ENCODE assay signal across 1 cellular context in the genomic region with DNA sequence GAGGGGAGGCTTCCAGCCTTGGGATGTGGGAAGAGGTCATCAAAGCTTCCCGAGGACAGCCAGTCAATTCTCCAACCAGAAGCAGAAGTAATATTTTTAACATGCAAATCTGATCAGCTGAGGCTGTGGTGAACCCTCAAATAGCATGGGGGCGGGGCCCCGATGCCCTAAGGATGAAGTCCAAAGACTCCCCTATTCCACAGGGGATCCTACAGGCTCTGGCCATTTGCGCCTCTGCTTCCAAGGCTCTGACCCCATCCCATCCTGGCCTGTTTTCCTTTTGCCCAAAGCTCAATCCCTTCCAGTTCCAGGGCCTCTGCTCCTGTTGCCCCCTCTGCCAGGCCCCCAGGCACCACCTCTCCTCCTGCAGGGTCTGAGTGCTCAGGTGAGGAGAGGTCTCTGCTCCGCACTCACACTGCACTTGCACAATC.
A peak's percentile ranks its signal among the peaks of the same experiment; 100 is the strongest.
TF ChIP-seq lines count a peak whose summit lies in the region.

No MANE protein-coding gene starts in this region.

TF ChIP-seq in GM12878, 131 proteins besides CTCF, POLR2A, EP300 and RAD21 (continued from another document and continues in another):
- TF ChIP-seq NFIC (IDR thresholded peaks at IDR 0.05; ENCODE audit: low read depth, low read length) (no peak), DPF2 (IDR thresholded peaks at IDR 0.05) (0 out of 2 replicates have a peak, but pooled peaks have one; percentile 30), BRCA1 (IDR thresholded peaks at IDR 0.05; ENCODE audit: low read depth, low read length) (no peak), ZNF217 (IDR thresholded peaks at IDR 0.05) (0 out of 2 replicates have a peak, but pooled peaks have one; percentile 24), CHD2 (IDR thresholded peaks at IDR 0.05; ENCODE audit: borderline replicate concordance, low read depth, low read length) (no peak), SP1 (IDR thresholded peaks at IDR 0.05; ENCODE audit: low read depth, low read length) (no peak), ATF7 (IDR thresholded peaks at IDR 0.05; ENCODE audit: low read depth) (no peak), TCF7 (IDR thresholded peaks at IDR 0.05; ENCODE audit: borderline replicate concordance) (no peak), ZNF207 (IDR thresholded peaks at IDR 0.05; ENCODE audit: borderline replicate concordance) (no peak; the same call in 1 of the 2 replicates), WRNIP1 (IDR thresholded peaks at IDR 0.05; ENCODE audit: borderline replicate concordance, low read depth, low read length) (no peak), RCOR1 (conservative IDR thresholded peaks at IDR 0.05; ENCODE audit: low read depth, low read length) (no peak), BACH1 (IDR thresholded peaks at IDR 0.05; ENCODE audit: borderline replicate concordance) (no peak), TARDBP (IDR thresholded peaks at IDR 0.05; ENCODE audit: borderline replicate concordance) (no peak), ETV6 (conservative IDR thresholded peaks at IDR 0.05 in 1 of 2, IDR thresholded peaks at IDR 0.05 in 1 of 2; ENCODE audit: borderline replicate concordance in 1 of 2, low read depth in 1 of 2) (0 out of 4 replicates have a peak, but pooled peaks of 1 of the 2 experiments have one; percentile 27), SMAD1 (IDR thresholded peaks at IDR 0.05; ENCODE audit: low read depth, partially characterized antibody) (no peak), HDAC2 (IDR thresholded peaks at IDR 0.05) (no peak), MXI1 (IDR thresholded peaks at IDR 0.05; ENCODE audit: low read depth, low read length) (no peak), KAT2A (conservative IDR thresholded peaks at IDR 0.05; ENCODE audit: control insufficient read depth, low read depth, low read length) (no peak), NFXL1 (IDR thresholded peaks at IDR 0.05; ENCODE audit: borderline replicate concordance) (no peak), PML (IDR thresholded peaks at IDR 0.05; ENCODE audit: low read length) (no peak), POLR2AphosphoS5 (IDR thresholded peaks at IDR 0.05; ENCODE audit: low read length) (no peak), IKZF2 (IDR thresholded peaks at IDR 0.05) (peak; percentile 83 to 89), NRF1 (conservative IDR thresholded peaks at IDR 0.05; ENCODE audit: low read depth, low read length) (no peak), MTA3 (IDR thresholded peaks at IDR 0.05; ENCODE audit: borderline replicate concordance, low read length) (no peak), MEF2A (IDR thresholded peaks at IDR 0.05; ENCODE audit: insufficient read depth, low read depth, low read length) (peak; percentile 80; the same call in 1 of the 2 replicates), POLR2AphosphoS2 (IDR thresholded peaks at IDR 0.05; ENCODE audit: low read depth, low read length) (no peak), MTA2 (IDR thresholded peaks at IDR 0.05; ENCODE audit: low read depth) (peak; percentile 35; the same call in 1 of the 2 replicates), ZNF384 (IDR thresholded peaks at IDR 0.05; ENCODE audit: borderline replicate concordance, low read depth, low read length) (no peak), HCFC1 (IDR thresholded peaks at IDR 0.05; ENCODE audit: low read length) (no peak), CREB1 (IDR thresholded peaks at IDR 0.05; ENCODE audit: low read depth) (no peak), BCL11A (IDR thresholded peaks at IDR 0.05; ENCODE audit: low read depth, low read length) (no peak), RUNX3 (IDR thresholded peaks at IDR 0.05; ENCODE audit: low read length) (no peak), NFYA (IDR thresholded peaks at IDR 0.05; ENCODE audit: borderline replicate concordance, low read depth, low read length) (no peak), ZNF622 (IDR thresholded peaks at IDR 0.05) (no peak), NBN (IDR thresholded peaks at IDR 0.05) (no peak), RFX5 (IDR thresholded peaks at IDR 0.05; ENCODE audit: low read depth, low read length) (no peak), MYC (IDR thresholded peaks at IDR 0.05; ENCODE audit: insufficient read depth, insufficient read length, insufficient replicate concordance, low read length, severe bottlenecking) (no peak), SRF (IDR thresholded peaks at IDR 0.05; ENCODE audit: low read depth in 2 of 2, low read length in 2 of 2) (no peak), RB1 (IDR thresholded peaks at IDR 0.05; ENCODE audit: borderline replicate concordance) (no peak), BMI1 (IDR thresholded peaks at IDR 0.05; ENCODE audit: borderline replicate concordance) (no peak), NR2C2 (IDR thresholded peaks at IDR 0.05; ENCODE audit: borderline replicate concordance, control insufficient read depth, insufficient read length, low read depth) (no peak), PAX5 (IDR thresholded peaks at IDR 0.05; ENCODE audit: borderline replicate concordance, low read depth, low read length) (no peak), ASH2L (IDR thresholded peaks at IDR 0.05; ENCODE audit: borderline replicate concordance, low read depth) (no peak), NR2C1 (IDR thresholded peaks at IDR 0.05) (no peak), CHD1 (IDR thresholded peaks at IDR 0.05; ENCODE audit: low read depth, low read length) (no peak), ESRRA (IDR thresholded peaks at IDR 0.05; ENCODE audit: low read length) (no peak), RBBP5 (conservative IDR thresholded peaks at IDR 0.05) (no peak), ZSCAN29 (IDR thresholded peaks at IDR 0.05) (no peak), CREM (IDR thresholded peaks at IDR 0.05; ENCODE audit: low read depth) (no peak), SMC3 (IDR thresholded peaks at IDR 0.05; ENCODE audit: borderline replicate concordance, low read length) (no peak), ZNF274 (IDR thresholded peaks at IDR 0.05; ENCODE audit: insufficient read depth, insufficient read length) (no peak), JUNB (IDR thresholded peaks at IDR 0.05) (no peak), MEF2B (IDR thresholded peaks at IDR 0.05; ENCODE audit: partially characterized antibody, poor library complexity, severe bottlenecking) (peak; percentile 73)
- TF ChIP-seq, protein P1, sequence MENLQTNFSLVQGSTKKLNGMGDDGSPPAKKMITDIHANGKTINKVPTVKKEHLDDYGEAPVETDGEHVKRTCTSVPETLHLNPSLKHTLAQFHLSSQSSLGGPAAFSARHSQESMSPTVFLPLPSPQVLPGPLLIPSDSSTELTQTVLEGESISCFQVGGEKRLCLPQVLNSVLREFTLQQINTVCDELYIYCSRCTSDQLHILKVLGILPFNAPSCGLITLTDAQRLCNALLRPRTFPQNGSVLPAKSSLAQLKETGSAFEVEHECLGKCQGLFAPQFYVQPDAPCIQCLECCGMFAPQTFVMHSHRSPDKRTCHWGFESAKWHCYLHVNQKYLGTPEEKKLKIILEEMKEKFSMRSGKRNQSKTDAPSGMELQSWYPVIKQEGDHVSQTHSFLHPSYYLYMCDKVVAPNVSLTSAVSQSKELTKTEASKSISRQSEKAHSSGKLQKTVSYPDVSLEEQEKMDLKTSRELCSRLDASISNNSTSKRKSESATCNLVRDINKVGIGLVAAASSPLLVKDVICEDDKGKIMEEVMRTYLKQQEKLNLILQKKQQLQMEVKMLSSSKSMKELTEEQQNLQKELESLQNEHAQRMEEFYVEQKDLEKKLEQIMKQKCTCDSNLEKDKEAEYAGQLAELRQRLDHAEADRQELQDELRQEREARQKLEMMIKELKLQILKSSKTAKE (IDR thresholded peaks at IDR 0.05; ENCODE audit: low read depth, poor library complexity, severe bottlenecking) = no peak
- TF ChIP-seq, protein P2, sequence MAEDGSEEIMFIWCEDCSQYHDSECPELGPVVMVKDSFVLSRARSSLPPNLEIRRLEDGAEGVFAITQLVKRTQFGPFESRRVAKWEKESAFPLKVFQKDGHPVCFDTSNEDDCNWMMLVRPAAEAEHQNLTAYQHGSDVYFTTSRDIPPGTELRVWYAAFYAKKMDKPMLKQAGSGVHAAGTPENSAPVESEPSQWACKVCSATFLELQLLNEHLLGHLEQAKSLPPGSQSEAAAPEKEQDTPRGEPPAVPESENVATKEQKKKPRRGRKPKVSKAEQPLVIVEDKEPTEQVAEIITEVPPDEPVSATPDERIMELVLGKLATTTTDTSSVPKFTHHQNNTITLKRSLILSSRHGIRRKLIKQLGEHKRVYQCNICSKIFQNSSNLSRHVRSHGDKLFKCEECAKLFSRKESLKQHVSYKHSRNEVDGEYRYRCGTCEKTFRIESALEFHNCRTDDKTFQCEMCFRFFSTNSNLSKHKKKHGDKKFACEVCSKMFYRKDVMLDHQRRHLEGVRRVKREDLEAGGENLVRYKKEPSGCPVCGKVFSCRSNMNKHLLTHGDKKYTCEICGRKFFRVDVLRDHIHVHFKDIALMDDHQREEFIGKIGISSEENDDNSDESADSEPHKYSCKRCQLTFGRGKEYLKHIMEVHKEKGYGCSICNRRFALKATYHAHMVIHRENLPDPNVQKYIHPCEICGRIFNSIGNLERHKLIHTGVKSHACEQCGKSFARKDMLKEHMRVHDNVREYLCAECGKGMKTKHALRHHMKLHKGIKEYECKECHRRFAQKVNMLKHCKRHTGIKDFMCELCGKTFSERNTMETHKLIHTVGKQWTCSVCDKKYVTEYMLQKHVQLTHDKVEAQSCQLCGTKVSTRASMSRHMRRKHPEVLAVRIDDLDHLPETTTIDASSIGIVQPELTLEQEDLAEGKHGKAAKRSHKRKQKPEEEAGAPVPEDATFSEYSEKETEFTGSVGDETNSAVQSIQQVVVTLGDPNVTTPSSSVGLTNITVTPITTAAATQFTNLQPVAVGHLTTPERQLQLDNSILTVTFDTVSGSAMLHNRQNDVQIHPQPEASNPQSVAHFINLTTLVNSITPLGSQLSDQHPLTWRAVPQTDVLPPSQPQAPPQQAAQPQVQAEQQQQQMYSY (CRISPR knock-in tag; IDR thresholded peaks at IDR 0.05) = no peak
- TF ChIP-seq, protein P3, sequence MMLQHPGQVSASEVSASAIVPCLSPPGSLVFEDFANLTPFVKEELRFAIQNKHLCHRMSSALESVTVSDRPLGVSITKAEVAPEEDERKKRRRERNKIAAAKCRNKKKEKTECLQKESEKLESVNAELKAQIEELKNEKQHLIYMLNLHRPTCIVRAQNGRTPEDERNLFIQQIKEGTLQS (IDR thresholded peaks at IDR 0.05; ENCODE audit: borderline replicate concordance, extremely low read depth, low read depth, low read length) = no peak
- TF ChIP-seq, protein P4, sequence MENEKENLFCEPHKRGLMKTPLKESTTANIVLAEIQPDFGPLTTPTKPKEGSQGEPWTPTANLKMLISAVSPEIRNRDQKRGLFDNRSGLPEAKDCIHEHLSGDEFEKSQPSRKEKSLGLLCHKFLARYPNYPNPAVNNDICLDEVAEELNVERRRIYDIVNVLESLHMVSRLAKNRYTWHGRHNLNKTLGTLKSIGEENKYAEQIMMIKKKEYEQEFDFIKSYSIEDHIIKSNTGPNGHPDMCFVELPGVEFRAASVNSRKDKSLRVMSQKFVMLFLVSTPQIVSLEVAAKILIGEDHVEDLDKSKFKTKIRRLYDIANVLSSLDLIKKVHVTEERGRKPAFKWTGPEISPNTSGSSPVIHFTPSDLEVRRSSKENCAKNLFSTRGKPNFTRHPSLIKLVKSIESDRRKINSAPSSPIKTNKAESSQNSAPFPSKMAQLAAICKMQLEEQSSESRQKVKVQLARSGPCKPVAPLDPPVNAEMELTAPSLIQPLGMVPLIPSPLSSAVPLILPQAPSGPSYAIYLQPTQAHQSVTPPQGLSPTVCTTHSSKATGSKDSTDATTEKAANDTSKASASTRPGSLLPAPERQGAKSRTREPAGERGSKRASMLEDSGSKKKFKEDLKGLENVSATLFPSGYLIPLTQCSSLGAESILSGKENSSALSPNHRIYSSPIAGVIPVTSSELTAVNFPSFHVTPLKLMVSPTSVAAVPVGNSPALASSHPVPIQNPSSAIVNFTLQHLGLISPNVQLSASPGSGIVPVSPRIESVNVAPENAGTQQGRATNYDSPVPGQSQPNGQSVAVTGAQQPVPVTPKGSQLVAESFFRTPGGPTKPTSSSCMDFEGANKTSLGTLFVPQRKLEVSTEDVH (IDR thresholded peaks at IDR 0.05; ENCODE audit: low read depth, partially characterized antibody) = no peak
- TF ChIP-seq, protein P5, sequence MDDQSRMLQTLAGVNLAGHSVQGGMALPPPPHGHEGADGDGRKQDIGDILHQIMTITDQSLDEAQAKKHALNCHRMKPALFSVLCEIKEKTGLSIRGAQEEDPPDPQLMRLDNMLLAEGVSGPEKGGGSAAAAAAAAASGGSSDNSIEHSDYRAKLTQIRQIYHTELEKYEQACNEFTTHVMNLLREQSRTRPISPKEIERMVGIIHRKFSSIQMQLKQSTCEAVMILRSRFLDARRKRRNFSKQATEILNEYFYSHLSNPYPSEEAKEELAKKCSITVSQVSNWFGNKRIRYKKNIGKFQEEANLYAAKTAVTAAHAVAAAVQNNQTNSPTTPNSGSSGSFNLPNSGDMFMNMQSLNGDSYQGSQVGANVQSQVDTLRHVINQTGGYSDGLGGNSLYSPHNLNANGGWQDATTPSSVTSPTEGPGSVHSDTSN (IDR thresholded peaks at IDR 0.05; ENCODE audit: insufficient replicate concordance, low read depth, low read length) = no peak
- TF ChIP-seq, protein P6, sequence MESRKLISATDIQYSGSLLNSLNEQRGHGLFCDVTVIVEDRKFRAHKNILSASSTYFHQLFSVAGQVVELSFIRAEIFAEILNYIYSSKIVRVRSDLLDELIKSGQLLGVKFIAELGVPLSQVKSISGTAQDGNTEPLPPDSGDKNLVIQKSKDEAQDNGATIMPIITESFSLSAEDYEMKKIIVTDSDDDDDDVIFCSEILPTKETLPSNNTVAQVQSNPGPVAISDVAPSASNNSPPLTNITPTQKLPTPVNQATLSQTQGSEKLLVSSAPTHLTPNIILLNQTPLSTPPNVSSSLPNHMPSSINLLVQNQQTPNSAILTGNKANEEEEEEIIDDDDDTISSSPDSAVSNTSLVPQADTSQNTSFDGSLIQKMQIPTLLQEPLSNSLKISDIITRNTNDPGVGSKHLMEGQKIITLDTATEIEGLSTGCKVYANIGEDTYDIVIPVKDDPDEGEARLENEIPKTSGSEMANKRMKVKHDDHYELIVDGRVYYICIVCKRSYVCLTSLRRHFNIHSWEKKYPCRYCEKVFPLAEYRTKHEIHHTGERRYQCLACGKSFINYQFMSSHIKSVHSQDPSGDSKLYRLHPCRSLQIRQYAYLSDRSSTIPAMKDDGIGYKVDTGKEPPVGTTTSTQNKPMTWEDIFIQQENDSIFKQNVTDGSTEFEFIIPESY (IDR thresholded peaks at IDR 0.05) = no peak
- TF ChIP-seq, protein P7, sequence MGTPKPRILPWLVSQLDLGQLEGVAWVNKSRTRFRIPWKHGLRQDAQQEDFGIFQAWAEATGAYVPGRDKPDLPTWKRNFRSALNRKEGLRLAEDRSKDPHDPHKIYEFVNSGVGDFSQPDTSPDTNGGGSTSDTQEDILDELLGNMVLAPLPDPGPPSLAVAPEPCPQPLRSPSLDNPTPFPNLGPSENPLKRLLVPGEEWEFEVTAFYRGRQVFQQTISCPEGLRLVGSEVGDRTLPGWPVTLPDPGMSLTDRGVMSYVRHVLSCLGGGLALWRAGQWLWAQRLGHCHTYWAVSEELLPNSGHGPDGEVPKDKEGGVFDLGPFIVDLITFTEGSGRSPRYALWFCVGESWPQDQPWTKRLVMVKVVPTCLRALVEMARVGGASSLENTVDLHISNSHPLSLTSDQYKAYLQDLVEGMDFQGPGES (IDR thresholded peaks at IDR 0.05) = no peak
